In genomic region chr5:22852807-22853670, GRCh38 we compare ENCODE assay signal across 8 cellular contexts. TPM values are rescaled to one million over a fixed set of nuclear protein-coding genes. Genes with fewer than 3 reads are reported as not detected.
A peak's percentile ranks its signal among the peaks of the same experiment; 100 is the strongest.
DNase-seq lines count a peak whose midpoint lies in the region; ATAC-seq and TF ChIP-seq lines count a peak whose summit lies in the region.

Gene CDH12, minus strand, starts transcription at chr5:22853344.

- no peak for TF ChIP-seq CTCF in colonic mucosa (IDR thresholded peaks at IDR 0.05)

- peak; percentile 5 for DNase-seq in stimulated activated CD4-positive, alpha-beta T cell treated with anti-CD3 and anti-CD28 coated beads, Interleukin-15, amount 100 ng/mL, for 24 hours
- DNase-seq in stimulated activated CD4-positive, alpha-beta T cell treated with anti-CD3 and anti-CD28 coated beads, Interleukin-4, amount 100 ng/mL, for 24 hours, result no peak
- DNase-seq in NCI-H1417 treated with DMSO at 0.1 percent for 48 hours (lab: John Stamatoyannopoulos, UW) (peak; percentile 91), kidney tubule cell (ENCODE audit: low spot score) (peak; percentile 1), colonic mucosa (no peak)
- DNase-seq in activated T-cell treated with anti-CD3 and anti-CD28 coated beads, Interleukin-2, amount 50 U/mL, for 72 hours, result no peak
- no peak for DNase-seq in stimulated activated CD8-positive, alpha-beta memory T cell treated with anti-CD3 and anti-CD28 coated beads, Interleukin-4, amount 100 ng/mL, for 48 hours

- peak within 1 kb of the TSS; percentile 73 to 78 for H3K4me3 Mint-ChIP-seq in activated T-cell treated with anti-CD3 and anti-CD28 coated beads, Interleukin-2, amount 50 U/mL, for 72 hours

- H3K27me3 ChIP-seq in colonic mucosa, result no peaks in the 10 kb centered on the region

- H3K36me3 ChIP-seq in colonic mucosa, result no peaks in the 10 kb centered on the region

- H3K4me3 ChIP-seq in colonic mucosa, result no peak within 1 kb of the TSS

- H3K27ac Mint-ChIP-seq in activated T-cell treated with anti-CD3 and anti-CD28 coated beads, Interleukin-2, amount 50 U/mL, for 72 hours, result no peak within 1 kb of the TSS

- H3K4me1 ChIP-seq in colonic mucosa, result no peaks in the 10 kb centered on the region

- no peaks in the 10 kb centered on the region for H3K27me3 Mint-ChIP-seq in activated T-cell treated with anti-CD3 and anti-CD28 coated beads, Interleukin-2, amount 50 U/mL, for 72 hours (ENCODE audit: low read depth)

- intact Hi-C loops in colonic mucosa (cut with DNase I), result no loop called here

- no peaks in the 10 kb centered on the region for H3K36me3 Mint-ChIP-seq in activated T-cell treated with anti-CD3 and anti-CD28 coated beads, Interleukin-2, amount 50 U/mL, for 72 hours (ENCODE audit: insufficient read depth in 2 of 2)

- H3K9me3 ChIP-seq in colonic mucosa, result no peaks in the 10 kb centered on the region

- ATAC-seq in activated T-cell treated with anti-CD3 and anti-CD28 coated beads, Interleukin-2, amount 50 U/mL, for 72 hours (replicated peaks in 1 of 2), result peak in 1 of 2 donors; percentile 31
- ATAC-seq in HG02973 (IDR thresholded peaks at IDR 0.05; ENCODE audit: unreplicated experiment), result no peak

- no peak within 1 kb of the TSS for H3K27ac ChIP-seq in colonic mucosa

- no peaks in the 10 kb centered on the region for H3K9me3 Mint-ChIP-seq in activated T-cell treated with anti-CD3 and anti-CD28 coated beads, Interleukin-2, amount 50 U/mL, for 72 hours

- no peak within 1 kb of the TSS for H3K9ac ChIP-seq in colonic mucosa (ENCODE audit: low read depth in 2 of 2, low read length in 2 of 2)

- H3K4me1 Mint-ChIP-seq in activated T-cell treated with anti-CD3 and anti-CD28 coated beads, Interleukin-2, amount 50 U/mL, for 72 hours (ENCODE audit: low read depth), result peaks cover 13% of the 10 kb centered on the region

RNA-seq across cellular contexts. Expression of gene CDH12, which starts in this region (rescaled TPM):
- not detected for total RNA-seq in activated T-cell treated with anti-CD3 and anti-CD28 coated beads, Interleukin-2, amount 50 U/mL, for 72 hours
- total RNA-seq in colonic mucosa, result not detected

Comparison
In these comparisons a context has a peak if more than half of its experiments do, and no peak if none do; other contexts are left out.
1. DNase-seq: peak in stimulated activated CD4-positive, alpha-beta T cell treated with anti-CD3 and anti-CD28 coated beads, Interleukin-15, amount 100 ng/mL, for 24 hours (single experiment), NCI-H1417 treated with DMSO at 0.1 percent for 48 hours (single experiment) and kidney tubule cell (single experiment); none in stimulated activated CD4-positive, alpha-beta T cell treated with anti-CD3 and anti-CD28 coated beads, Interleukin-4, amount 100 ng/mL, for 24 hours (single experiment), activated T-cell treated with anti-CD3 and anti-CD28 coated beads, Interleukin-2, amount 50 U/mL, for 72 hours (0 of 2), colonic mucosa (single experiment) and stimulated activated CD8-positive, alpha-beta memory T cell treated with anti-CD3 and anti-CD28 coated beads, Interleukin-4, amount 100 ng/mL, for 48 hours (single experiment).